In the genomic region with DNA sequence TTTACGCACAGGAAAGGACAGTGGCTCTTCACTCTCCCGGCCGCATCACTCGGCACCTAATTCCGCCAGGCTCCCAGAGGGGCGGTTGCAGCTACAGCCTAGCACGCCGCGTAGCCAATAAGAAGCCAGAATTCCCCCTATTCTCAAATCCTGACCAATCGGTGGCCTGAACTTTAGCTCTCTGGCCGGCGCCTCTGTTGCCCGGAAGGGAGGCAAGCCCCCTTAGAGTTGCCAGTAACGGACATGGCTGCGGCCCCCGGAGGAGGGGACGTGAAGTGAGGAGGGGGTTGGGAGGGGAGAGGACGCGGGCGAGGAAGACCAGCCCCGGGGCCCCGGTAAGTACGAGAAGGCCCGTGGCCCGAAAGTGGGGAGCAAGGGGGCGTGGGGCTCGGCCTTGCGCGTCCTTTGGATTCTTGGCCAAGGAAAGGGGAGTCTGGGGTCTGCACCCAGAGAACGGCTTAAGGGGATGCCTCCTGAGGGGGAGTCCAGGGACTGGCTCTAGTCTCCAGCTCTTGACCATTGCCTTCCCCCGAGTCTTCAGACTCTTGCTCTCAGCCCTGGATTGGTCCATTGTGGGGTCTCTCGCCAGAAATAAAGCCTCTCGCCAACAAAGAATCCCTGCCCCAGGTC, we compare ENCODE assay signal across 8 cellular contexts.
DNase-seq lines count a peak whose midpoint lies in the region; ATAC-seq and TF ChIP-seq lines count a peak whose summit lies in the region.

Gene TMEM94 (plus strand): TSS at position 219 of the 630 bp plus-strand sequence. CDS start 15,271 bp downstream, outside the sequence.

- DNase-seq in AG09309 (ENCODE audit: low read depth) (peak; percentile 93), NCI-H446 treated with DMSO at 0.1 percent for 48 hours (lab: John Stamatoyannopoulos, UW) (peak; percentile 98), cerebellar cortex (ENCODE audit: low spot score) (peak; percentile 100), islet precursor cell (peak; percentile 99)
- peak; percentile 84 to 89 (median 86) for DNase-seq in stimulated activated CD4-positive, alpha-beta T cell treated with anti-CD3 and anti-CD28 coated beads, Interleukin-12 subunit alpha, Interleukin-12 subunit beta, amount 100 ng/mL, for 48 hours (ENCODE audit: low read depth in 2 of 3, low spot score in 1 of 3)

- TF ChIP-seq CTCF in AG09309 (IDR thresholded peaks at IDR 0.05; ENCODE audit: control insufficient read depth, insufficient read depth, low read depth, low read length, missing control alignments), result no peak

- peak; percentile 94 for ATAC-seq in GM19025 (IDR thresholded peaks at IDR 0.05; ENCODE audit: low read depth, unreplicated experiment)
- ATAC-seq in HG03342 (IDR thresholded peaks at IDR 0.05; ENCODE audit: unreplicated experiment), result peak; percentile 92
- ATAC-seq in activated CD4-positive, CD25-positive, alpha-beta regulatory T cell treated with anti-CD3 and anti-CD28 coated beads, Interleukin-2, amount 50 U/mL, for 24 hours, result peak; percentile 98 to 100

- peak within 1 kb of the TSS; percentile 100 for H3K4me3 ChIP-seq in AG09309 (ENCODE audit: control insufficient read depth, low read depth, low read length)

Comparison
In these comparisons a context has a peak if more than half of its experiments do, and no peak if none do; other contexts are left out.
1. Peak in every context shown above with its lines: DNase-seq, ATAC-seq and H3K4me3 ChIP-seq.